1 cellular context compared by ENCODE assay signal in the genomic region with DNA sequence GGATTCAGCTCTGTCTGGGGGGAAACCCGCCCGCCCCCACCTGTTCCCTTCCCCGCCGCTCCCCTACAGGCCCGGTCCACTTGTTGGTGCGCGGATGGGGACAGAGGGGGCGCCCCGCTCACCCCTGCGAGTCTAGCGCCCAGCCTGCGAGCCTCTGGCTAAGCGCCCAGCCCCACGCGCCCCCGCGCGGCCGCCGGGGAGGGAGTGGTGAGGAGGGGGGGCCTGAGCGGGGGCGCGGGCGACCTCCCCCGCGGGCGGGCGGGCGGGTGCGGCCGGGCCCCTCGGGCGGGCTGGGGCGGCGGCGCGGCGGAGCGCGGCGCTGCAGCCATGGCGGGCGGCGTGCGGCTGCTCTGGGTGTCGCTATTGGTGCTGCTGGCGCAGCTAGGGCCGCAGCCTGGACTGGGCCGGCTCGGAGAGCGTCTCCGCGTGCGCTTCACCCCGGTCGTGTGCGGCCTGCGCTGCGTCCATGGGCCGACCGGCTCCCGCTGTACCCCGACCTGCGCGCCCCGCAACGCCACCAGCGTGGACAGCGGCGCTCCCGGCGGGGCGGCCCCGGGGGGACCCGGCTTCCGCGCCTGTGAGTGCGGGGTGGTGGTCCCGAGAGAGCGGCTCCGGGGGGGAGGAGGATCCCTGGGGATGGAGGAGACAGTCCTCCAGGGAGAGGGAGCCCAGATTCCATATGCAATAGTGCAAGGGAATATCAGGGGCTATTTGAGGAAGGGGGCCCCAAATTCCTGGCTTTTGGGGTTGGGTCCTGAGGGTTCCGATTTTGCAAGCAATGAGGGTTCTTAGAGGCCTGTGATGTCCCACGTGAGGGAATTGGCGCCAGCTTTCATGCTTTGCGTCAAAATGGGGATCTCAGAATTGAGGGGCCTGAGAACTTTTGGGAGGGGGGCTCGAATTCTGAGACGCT.
TF ChIP-seq lines count a peak whose summit lies in the region.

A gene with protein sequence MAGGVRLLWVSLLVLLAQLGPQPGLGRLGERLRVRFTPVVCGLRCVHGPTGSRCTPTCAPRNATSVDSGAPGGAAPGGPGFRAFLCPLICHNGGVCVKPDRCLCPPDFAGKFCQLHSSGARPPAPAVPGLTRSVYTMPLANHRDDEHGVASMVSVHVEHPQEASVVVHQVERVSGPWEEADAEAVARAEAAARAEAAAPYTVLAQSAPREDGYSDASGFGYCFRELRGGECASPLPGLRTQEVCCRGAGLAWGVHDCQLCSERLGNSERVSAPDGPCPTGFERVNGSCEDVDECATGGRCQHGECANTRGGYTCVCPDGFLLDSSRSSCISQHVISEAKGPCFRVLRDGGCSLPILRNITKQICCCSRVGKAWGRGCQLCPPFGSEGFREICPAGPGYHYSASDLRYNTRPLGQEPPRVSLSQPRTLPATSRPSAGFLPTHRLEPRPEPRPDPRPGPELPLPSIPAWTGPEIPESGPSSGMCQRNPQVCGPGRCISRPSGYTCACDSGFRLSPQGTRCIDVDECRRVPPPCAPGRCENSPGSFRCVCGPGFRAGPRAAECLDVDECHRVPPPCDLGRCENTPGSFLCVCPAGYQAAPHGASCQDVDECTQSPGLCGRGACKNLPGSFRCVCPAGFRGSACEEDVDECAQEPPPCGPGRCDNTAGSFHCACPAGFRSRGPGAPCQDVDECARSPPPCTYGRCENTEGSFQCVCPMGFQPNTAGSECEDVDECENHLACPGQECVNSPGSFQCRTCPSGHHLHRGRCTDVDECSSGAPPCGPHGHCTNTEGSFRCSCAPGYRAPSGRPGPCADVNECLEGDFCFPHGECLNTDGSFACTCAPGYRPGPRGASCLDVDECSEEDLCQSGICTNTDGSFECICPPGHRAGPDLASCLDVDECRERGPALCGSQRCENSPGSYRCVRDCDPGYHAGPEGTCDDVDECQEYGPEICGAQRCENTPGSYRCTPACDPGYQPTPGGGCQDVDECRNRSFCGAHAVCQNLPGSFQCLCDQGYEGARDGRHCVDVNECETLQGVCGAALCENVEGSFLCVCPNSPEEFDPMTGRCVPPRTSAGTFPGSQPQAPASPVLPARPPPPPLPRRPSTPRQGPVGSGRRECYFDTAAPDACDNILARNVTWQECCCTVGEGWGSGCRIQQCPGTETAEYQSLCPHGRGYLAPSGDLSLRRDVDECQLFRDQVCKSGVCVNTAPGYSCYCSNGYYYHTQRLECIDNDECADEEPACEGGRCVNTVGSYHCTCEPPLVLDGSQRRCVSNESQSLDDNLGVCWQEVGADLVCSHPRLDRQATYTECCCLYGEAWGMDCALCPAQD (N-terminal part only) (plus strand): TSS at position 309 of the 913 bp plus-strand sequence. CDS start 19 bp downstream, at position 328.

TF ChIP-seq in HepG2, 621 proteins besides CTCF, POLR2A, EP300 and RAD21:
- TF ChIP-seq, protein P1, sequence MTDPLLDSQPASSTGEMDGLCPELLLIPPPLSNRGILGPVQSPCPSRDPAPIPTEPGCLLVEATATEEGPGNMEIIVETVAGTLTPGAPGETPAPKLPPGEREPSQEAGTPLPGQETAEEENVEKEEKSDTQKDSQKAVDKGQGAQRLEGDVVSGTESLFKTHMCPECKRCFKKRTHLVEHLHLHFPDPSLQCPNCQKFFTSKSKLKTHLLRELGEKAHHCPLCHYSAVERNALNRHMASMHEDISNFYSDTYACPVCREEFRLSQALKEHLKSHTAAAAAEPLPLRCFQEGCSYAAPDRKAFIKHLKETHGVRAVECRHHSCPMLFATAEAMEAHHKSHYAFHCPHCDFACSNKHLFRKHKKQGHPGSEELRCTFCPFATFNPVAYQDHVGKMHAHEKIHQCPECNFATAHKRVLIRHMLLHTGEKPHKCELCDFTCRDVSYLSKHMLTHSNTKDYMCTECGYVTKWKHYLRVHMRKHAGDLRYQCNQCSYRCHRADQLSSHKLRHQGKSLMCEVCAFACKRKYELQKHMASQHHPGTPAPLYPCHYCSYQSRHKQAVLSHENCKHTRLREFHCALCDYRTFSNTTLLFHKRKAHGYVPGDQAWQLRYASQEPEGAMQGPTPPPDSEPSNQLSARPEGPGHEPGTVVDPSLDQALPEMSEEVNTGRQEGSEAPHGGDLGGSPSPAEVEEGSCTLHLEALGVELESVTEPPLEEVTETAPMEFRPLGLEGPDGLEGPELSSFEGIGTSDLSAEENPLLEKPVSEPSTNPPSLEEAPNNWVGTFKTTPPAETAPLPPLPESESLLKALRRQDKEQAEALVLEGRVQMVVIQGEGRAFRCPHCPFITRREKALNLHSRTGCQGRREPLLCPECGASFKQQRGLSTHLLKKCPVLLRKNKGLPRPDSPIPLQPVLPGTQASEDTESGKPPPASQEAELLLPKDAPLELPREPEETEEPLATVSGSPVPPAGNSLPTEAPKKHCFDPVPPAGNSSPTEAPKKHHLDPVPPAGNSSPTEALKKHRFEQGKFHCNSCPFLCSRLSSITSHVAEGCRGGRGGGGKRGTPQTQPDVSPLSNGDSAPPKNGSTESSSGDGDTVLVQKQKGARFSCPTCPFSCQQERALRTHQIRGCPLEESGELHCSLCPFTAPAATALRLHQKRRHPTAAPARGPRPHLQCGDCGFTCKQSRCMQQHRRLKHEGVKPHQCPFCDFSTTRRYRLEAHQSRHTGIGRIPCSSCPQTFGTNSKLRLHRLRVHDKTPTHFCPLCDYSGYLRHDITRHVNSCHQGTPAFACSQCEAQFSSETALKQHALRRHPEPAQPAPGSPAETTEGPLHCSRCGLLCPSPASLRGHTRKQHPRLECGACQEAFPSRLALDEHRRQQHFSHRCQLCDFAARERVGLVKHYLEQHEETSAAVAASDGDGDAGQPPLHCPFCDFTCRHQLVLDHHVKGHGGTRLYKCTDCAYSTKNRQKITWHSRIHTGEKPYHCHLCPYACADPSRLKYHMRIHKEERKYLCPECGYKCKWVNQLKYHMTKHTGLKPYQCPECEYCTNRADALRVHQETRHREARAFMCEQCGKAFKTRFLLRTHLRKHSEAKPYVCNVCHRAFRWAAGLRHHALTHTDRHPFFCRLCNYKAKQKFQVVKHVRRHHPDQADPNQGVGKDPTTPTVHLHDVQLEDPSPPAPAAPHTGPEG (CRISPR knock-in tag; IDR thresholded peaks at IDR 0.05), result 0 out of 2 replicates have a peak, but pooled peaks have one; percentile 46
- TF ChIP-seq, protein P2, sequence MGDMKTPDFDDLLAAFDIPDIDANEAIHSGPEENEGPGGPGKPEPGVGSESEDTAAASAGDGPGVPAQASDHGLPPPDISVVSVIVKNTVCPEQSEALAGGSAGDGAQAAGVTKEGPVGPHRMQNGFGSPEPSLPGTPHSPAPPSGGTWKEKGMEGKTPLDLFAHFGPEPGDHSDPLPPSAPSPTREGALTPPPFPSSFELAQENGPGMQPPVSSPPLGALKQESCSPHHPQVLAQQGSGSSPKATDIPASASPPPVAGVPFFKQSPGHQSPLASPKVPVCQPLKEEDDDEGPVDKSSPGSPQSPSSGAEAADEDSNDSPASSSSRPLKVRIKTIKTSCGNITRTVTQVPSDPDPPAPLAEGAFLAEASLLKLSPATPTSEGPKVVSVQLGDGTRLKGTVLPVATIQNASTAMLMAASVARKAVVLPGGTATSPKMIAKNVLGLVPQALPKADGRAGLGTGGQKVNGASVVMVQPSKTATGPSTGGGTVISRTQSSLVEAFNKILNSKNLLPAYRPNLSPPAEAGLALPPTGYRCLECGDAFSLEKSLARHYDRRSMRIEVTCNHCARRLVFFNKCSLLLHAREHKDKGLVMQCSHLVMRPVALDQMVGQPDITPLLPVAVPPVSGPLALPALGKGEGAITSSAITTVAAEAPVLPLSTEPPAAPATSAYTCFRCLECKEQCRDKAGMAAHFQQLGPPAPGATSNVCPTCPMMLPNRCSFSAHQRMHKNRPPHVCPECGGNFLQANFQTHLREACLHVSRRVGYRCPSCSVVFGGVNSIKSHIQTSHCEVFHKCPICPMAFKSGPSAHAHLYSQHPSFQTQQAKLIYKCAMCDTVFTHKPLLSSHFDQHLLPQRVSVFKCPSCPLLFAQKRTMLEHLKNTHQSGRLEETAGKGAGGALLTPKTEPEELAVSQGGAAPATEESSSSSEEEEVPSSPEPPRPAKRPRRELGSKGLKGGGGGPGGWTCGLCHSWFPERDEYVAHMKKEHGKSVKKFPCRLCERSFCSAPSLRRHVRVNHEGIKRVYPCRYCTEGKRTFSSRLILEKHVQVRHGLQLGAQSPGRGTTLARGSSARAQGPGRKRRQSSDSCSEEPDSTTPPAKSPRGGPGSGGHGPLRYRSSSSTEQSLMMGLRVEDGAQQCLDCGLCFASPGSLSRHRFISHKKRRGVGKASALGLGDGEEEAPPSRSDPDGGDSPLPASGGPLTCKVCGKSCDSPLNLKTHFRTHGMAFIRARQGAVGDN (CRISPR knock-in tag; IDR thresholded peaks at IDR 0.05), result peak; percentile 44
- TF ChIP-seq SMC3 (IDR thresholded peaks at IDR 0.05; ENCODE audit: low read length) (no peak), ZNF777 (CRISPR knock-in tag; IDR thresholded peaks at IDR 0.05) (peak; percentile 66; the same call in 1 of the 2 replicates), MAZ (IDR thresholded peaks at IDR 0.05; ENCODE audit: borderline replicate concordance, low read depth, low read length) (no peak), MAZ (CRISPR knock-in tag; IDR thresholded peaks at IDR 0.05; ENCODE audit: low read depth) (peak; percentile 38; the same call in 1 of the 2 replicates), ZFY (CRISPR knock-in tag; IDR thresholded peaks at IDR 0.05) (peak; percentile 50; the same call in 1 of the 2 replicates), ZNF781 (CRISPR knock-in tag; IDR thresholded peaks at IDR 0.05; ENCODE audit: borderline replicate concordance, not compliant biosample characterization) (no peak), KDM5B (CRISPR knock-in tag; IDR thresholded peaks at IDR 0.05; ENCODE audit: borderline replicate concordance) (peak; percentile 33; the same call in 1 of the 2 replicates), HNRNPLL (IDR thresholded peaks at IDR 0.05; ENCODE audit: low read depth, low read length, poor library complexity, severe bottlenecking) (peak; percentile 87), SNRNP70 (IDR thresholded peaks at IDR 0.05; ENCODE audit: low read depth, low read length) (no peak), ZNF331 (CRISPR knock-in tag; IDR thresholded peaks at IDR 0.05) (0 out of 2 replicates have a peak, but pooled peaks have one; percentile 25)
- TF ChIP-seq, protein P3, sequence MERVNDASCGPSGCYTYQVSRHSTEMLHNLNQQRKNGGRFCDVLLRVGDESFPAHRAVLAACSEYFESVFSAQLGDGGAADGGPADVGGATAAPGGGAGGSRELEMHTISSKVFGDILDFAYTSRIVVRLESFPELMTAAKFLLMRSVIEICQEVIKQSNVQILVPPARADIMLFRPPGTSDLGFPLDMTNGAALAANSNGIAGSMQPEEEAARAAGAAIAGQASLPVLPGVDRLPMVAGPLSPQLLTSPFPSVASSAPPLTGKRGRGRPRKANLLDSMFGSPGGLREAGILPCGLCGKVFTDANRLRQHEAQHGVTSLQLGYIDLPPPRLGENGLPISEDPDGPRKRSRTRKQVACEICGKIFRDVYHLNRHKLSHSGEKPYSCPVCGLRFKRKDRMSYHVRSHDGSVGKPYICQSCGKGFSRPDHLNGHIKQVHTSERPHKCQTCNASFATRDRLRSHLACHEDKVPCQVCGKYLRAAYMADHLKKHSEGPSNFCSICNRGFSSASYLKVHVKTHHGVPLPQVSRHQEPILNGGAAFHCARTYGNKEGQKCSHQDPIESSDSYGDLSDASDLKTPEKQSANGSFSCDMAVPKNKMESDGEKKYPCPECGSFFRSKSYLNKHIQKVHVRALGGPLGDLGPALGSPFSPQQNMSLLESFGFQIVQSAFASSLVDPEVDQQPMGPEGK (CRISPR knock-in tag; IDR thresholded peaks at IDR 0.05), result peak; percentile 83
- TF ChIP-seq, protein P4, sequence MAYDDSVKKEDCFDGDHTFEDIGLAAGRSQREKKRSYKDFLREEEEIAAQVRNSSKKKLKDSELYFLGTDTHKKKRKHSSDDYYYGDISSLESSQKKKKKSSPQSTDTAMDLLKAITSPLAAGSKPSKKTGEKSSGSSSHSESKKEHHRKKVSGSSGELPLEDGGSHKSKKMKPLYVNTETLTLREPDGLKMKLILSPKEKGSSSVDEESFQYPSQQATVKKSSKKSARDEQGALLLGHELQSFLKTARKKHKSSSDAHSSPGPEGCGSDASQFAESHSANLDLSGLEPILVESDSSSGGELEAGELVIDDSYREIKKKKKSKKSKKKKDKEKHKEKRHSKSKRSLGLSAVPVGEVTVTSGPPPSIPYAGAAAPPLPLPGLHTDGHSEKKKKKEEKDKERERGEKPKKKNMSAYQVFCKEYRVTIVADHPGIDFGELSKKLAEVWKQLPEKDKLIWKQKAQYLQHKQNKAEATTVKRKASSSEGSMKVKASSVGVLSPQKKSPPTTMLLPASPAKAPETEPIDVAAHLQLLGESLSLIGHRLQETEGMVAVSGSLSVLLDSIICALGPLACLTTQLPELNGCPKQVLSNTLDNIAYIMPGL (CRISPR knock-in tag; IDR thresholded peaks at IDR 0.05; ENCODE audit: borderline replicate concordance in 1 of 2, low read depth in 1 of 2), result peak in 1 of 2 experiments; percentile 33; a peak in 1 of 4 replicates
- TF ChIP-seq, protein P5, sequence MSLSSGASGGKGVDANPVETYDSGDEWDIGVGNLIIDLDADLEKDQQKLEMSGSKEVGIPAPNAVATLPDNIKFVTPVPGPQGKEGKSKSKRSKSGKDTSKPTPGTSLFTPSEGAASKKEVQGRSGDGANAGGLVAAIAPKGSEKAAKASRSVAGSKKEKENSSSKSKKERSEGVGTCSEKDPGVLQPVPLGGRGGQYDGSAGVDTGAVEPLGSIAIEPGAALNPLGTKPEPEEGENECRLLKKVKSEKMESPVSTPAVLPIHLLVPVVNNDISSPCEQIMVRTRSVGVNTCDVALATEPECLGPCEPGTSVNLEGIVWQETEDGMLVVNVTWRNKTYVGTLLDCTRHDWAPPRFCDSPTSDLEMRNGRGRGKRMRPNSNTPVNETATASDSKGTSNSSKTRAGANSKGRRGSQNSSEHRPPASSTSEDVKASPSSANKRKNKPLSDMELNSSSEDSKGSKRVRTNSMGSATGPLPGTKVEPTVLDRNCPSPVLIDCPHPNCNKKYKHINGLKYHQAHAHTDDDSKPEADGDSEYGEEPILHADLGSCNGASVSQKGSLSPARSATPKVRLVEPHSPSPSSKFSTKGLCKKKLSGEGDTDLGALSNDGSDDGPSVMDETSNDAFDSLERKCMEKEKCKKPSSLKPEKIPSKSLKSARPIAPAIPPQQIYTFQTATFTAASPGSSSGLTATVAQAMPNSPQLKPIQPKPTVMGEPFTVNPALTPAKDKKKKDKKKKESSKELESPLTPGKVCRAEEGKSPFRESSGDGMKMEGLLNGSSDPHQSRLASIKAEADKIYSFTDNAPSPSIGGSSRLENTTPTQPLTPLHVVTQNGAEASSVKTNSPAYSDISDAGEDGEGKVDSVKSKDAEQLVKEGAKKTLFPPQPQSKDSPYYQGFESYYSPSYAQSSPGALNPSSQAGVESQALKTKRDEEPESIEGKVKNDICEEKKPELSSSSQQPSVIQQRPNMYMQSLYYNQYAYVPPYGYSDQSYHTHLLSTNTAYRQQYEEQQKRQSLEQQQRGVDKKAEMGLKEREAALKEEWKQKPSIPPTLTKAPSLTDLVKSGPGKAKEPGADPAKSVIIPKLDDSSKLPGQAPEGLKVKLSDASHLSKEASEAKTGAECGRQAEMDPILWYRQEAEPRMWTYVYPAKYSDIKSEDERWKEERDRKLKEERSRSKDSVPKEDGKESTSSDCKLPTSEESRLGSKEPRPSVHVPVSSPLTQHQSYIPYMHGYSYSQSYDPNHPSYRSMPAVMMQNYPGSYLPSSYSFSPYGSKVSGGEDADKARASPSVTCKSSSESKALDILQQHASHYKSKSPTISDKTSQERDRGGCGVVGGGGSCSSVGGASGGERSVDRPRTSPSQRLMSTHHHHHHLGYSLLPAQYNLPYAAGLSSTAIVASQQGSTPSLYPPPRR (CRISPR knock-in tag; IDR thresholded peaks at IDR 0.05; ENCODE audit: borderline replicate concordance), result no peak
